ENCODE assay signal across 13 cellular contexts in the genomic region with DNA sequence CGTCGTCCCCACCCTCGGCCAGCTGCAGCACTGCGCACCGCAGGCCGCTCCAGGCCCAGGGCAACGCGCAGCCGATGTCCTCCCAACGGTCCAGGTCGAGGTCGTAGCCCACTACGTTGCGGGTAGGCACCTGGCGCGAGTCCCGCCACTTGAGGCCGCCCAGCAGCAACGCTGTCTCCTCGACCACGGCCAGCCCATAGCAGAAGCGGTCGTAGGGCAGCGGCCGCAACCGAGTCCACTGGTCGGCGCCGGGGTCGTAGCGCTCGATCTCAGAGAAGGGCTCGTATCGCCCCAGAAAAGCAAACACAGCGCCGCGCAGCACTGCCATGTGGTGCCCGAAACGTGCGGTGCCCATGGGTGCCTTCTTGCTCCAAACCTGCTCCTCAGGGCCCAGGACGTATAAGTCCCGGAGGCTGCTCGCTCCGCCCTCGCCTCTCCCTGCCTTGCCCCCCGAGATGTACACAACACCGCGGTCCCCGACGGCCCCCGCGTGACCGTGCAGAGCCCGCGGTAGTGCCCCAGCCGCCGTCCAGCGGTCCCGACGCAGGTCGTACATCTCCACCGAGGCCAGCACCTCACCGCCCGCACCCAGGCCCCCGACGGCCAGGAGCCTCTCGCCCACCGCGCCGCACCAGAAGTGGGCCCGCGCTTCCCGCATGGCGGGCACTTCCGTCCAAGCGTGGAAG. TPM values are rescaled to one million over a fixed set of nuclear protein-coding genes. Genes with fewer than 3 reads are reported as not detected.
DNase-seq lines count a peak whose midpoint lies in the region; ATAC-seq and TF ChIP-seq lines count a peak whose summit lies in the region.
"Had no signal": no experiment of that assay in that cellular context is flagged by ENCODE, and none has a peak within 500 bp of the region (broad histone marks: within the 10 kb centered on the region; RNA-seq: fewer than 3 reads in every experiment).

No MANE protein-coding gene starts in this region.

- intact Hi-C loops in posterior vena cava (cut with DNase I), result no loop called here

- H3K4me1 Mint-ChIP-seq in stimulated activated naive CD8-positive, alpha-beta T cell treated with anti-CD3 and anti-CD28 coated beads, Interleukin-15, amount 100 ng/mL, for 72 hours, result peaks cover 12% of the 10 kb centered on the region
- H3K4me1 Mint-ChIP-seq: natural killer cell had no signal

- no peaks in the 10 kb centered on the region for H3K9me3 Mint-ChIP-seq in stimulated activated naive CD8-positive, alpha-beta T cell treated with anti-CD3 and anti-CD28 coated beads, Interleukin-15, amount 100 ng/mL, for 72 hours
- H3K9me3 Mint-ChIP-seq: activated naive CD4-positive, alpha-beta T cell treated with anti-CD3 and anti-CD28 coated beads for 36 hours; natural killer cell had no signal

- ATAC-seq in stimulated activated naive CD8-positive, alpha-beta T cell treated with anti-CD3 and anti-CD28 coated beads, Interleukin-15, amount 100 ng/mL, for 72 hours, result peak; percentile 16
- no peak for ATAC-seq in stimulated activated naive CD8-positive, alpha-beta T cell treated with anti-CD3 and anti-CD28 coated beads, Interleukin-15, Interleukin-2, amounts not matched to agents 100 U/mL and 50 U/mL, for 24 hours
- ATAC-seq in HG02610 (IDR thresholded peaks at IDR 0.05; ENCODE audit: unreplicated experiment) (no peak), GM21526 (IDR thresholded peaks at IDR 0.05; ENCODE audit: low FRiP score, unreplicated experiment) (no peak), HG03432 (IDR thresholded peaks at IDR 0.05; ENCODE audit: unreplicated experiment) (no peak)
- ATAC-seq: natural killer cell had no signal

- peak overlapping the region; percentile 25 for H3K4me3 ChIP-seq in choroid plexus epithelial cell (ENCODE audit: low read depth, low read length)
- H3K4me3 ChIP-seq: cardiac muscle cell had no signal

- no peak overlapping the region for H3K27ac Mint-ChIP-seq in stimulated activated naive CD8-positive, alpha-beta T cell treated with anti-CD3 and anti-CD28 coated beads, Interleukin-15, amount 100 ng/mL, for 72 hours
- H3K27ac Mint-ChIP-seq: activated naive CD4-positive, alpha-beta T cell treated with anti-CD3 and anti-CD28 coated beads for 36 hours; natural killer cell had no signal

- peak in 1 of 2 donors; percentile 8 for DNase-seq in stimulated activated naive CD8-positive, alpha-beta T cell treated with anti-CD3 and anti-CD28 coated beads, Interleukin-15, amount 100 ng/mL, for 72 hours
- DNase-seq in stimulated activated naive CD8-positive, alpha-beta T cell treated with anti-CD3 and anti-CD28 coated beads, Interleukin-15, Interleukin-2, amounts not matched to agents 100 U/mL and 50 U/mL, for 24 hours, result no peak
- DNase-seq in choroid plexus epithelial cell (ENCODE audit: low read depth), result no peak
- DNase-seq in posterior vena cava (ENCODE audit: low spot score), result peak; percentile 76
- DNase-seq in NCI-H2227 (lab: John Stamatoyannopoulos, UW; ENCODE audit: unreplicated experiment), result no peak
- DNase-seq: activated naive CD4-positive, alpha-beta T cell treated with anti-CD3 and anti-CD28 coated beads for 36 hours; natural killer cell; NCI-H2171 treated with DMSO at 0.1 percent for 48 hours had no signal

- peak overlapping the region; percentile 18 to 56 for H3K4me3 Mint-ChIP-seq in stimulated activated naive CD8-positive, alpha-beta T cell treated with anti-CD3 and anti-CD28 coated beads, Interleukin-15, amount 100 ng/mL, for 72 hours
- H3K4me3 Mint-ChIP-seq: activated naive CD4-positive, alpha-beta T cell treated with anti-CD3 and anti-CD28 coated beads for 36 hours; natural killer cell had no signal

- no peaks in the 10 kb centered on the region for H3K27me3 Mint-ChIP-seq in stimulated activated naive CD8-positive, alpha-beta T cell treated with anti-CD3 and anti-CD28 coated beads, Interleukin-15, amount 100 ng/mL, for 72 hours

- no peak for TF ChIP-seq CTCF in choroid plexus epithelial cell (conservative IDR thresholded peaks at IDR 0.05; ENCODE audit: low read depth, low read length)

RNA-seq across cellular contexts. Expression of gene KLHL34, which starts 2.1 kb away (rescaled TPM):
- not detected for total RNA-seq in posterior vena cava
- total RNA-seq: cardiac muscle cell, natural killer cell, SK-MEL-5 had no signal
